Comparison of ENCODE assay signal across 20 cellular contexts in the genomic region with DNA sequence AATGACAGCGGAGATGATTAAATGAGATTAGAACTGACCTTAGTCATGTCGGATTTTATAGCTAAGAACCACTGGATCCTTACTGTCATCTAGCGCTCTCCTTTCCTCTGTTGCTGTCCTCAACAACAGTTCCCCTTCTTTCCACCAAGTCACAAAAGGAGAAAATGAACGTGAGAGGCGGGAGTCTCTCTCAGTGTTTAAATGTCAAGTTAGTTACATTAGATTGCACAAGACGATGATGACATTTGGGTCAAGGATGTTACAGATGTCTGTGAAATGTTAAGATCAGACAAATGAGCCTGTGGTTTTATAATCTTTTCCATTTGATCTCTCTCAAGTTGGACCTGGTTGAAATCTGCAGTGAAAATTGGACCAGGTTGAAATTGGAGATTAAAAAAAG. TPM values are rescaled to one million over a fixed set of nuclear protein-coding genes. Genes with fewer than 3 reads are reported as not detected.
DNase-seq lines count a peak whose midpoint lies in the region; ATAC-seq, FAIRE-seq and TF ChIP-seq lines count a peak whose summit lies in the region.
"Had no signal": no experiment of that assay in that cellular context is flagged by ENCODE, and none has a peak within 500 bp of the region (broad histone marks: within the 10 kb centered on the region; RNA-seq: fewer than 3 reads in every experiment).

No MANE protein-coding gene starts in this region.

- POLR2A ChIA-PET in K562 (lab: Yijun Ruan, JAX), result interaction anchor here (0.7 kb wide), 1 partner anchor 62 kb away, joined by 3 read pairs; no protein-coding TSS in a partner anchor

- no peak overlapping the region for H3K4me3 Mint-ChIP-seq in activated CD4-positive, alpha-beta T cell treated with anti-CD3 and anti-CD28 coated beads, Interleukin-2, amount 10 ng/mL, durations not matched to agents 24 days and 14 days
- H3K4me3 Mint-ChIP-seq in stimulated activated effector memory CD8-positive, alpha-beta T cell treated with anti-CD3 and anti-CD28 coated beads, Interleukin-12 subunit alpha, Interleukin-12 subunit beta, amount 100 ng/mL, for 72 hours, result no peak overlapping the region
- H3K4me3 Mint-ChIP-seq: WTC11 had no signal

- ATAC-seq in K562 (no peak; the same call in 2 of the 3 replicates), HG03342 (IDR thresholded peaks at IDR 0.05; ENCODE audit: unreplicated experiment) (no peak)
- ATAC-seq in stimulated activated effector memory CD8-positive, alpha-beta T cell treated with anti-CD3 and anti-CD28 coated beads, Interleukin-12 subunit alpha, Interleukin-12 subunit beta, amount 100 ng/mL, for 72 hours, result no peak
- ATAC-seq: GM12878, PC-3, WTC11 had no signal

- H3K27me3 ChIP-seq in K562 (ENCODE audit: control insufficient read depth in 2 of 2, insufficient read depth in 2 of 2, low read length in 2 of 2) (no peaks in the 10 kb centered on the region), WERI-Rb-1 (ENCODE audit: insufficient read depth, low read depth, severe bottlenecking) (no peaks in the 10 kb centered on the region)
- H3K27me3 ChIP-seq: breast epithelium, SJSA1 had no signal

- H3K4me1 ChIP-seq in K562 (replicated peaks in 1 of 2; ENCODE audit: control insufficient read depth in 2 of 2, insufficient read depth in 2 of 2, low read length in 2 of 2), result no peaks in the 10 kb centered on the region
- H3K4me1 ChIP-seq: breast epithelium, SJSA1 had no signal

- CTCF ChIA-PET in K562 (lab: Yijun Ruan, JAX; ENCODE audit: low intra/inter-chr PET ratio), result no interaction called here

- H3K36me3 ChIP-seq in K562 (ENCODE audit: control insufficient read depth, insufficient read depth, low read length), result peaks cover 50% of the 10 kb centered on the region; the same call in 2 of the 3 replicates
- peaks cover 23% of the 10 kb centered on the region for H3K36me3 ChIP-seq in WERI-Rb-1

- H3K9me3 ChIP-seq in K562 (replicated peaks; ENCODE audit: control insufficient read depth, insufficient read depth, low read depth, low read length) (no peaks in the 10 kb centered on the region), WERI-Rb-1 (ENCODE audit: severe bottlenecking) (no peaks in the 10 kb centered on the region)
- H3K9me3 ChIP-seq: breast epithelium, SJSA1 had no signal

- H4K20me1 ChIP-seq in K562 (replicated peaks; ENCODE audit: control insufficient read depth, insufficient read depth, low read length), result no peaks in the 10 kb centered on the region

- no peak for DNase-seq in activated CD4-positive, alpha-beta T cell treated with anti-CD3 and anti-CD28 coated beads, Interleukin-2, amount 10 ng/mL, durations not matched to agents 24 days and 14 days
- no peak for DNase-seq in activated CD4-positive, alpha-beta T cell treated with anti-CD3 and anti-CD28 coated beads for 48 hours
- DNase-seq in NCI-H460 (ENCODE audit: extremely low read depth, low read depth) (peak; percentile 93), K562 (ENCODE audit: extremely low read depth in 1 of 4, low spot score in 3 of 4) (no peak), WERI-Rb-1 (no peak), GDM1 (lab: John Stamatoyannopoulos, UW) (no peak)
- DNase-seq in stimulated activated effector memory CD8-positive, alpha-beta T cell treated with anti-CD3 and anti-CD28 coated beads, Interleukin-12 subunit alpha, Interleukin-12 subunit beta, amount 100 ng/mL, for 72 hours (ENCODE audit: low spot score in 2 of 2), result no peak
- DNase-seq: C1 segment of cervical spinal cord, Kasumi-1, NCI-H1436, NCI-H526, PC-3, T-helper 2 cell had no signal

- H3K4me3 ChIP-seq in K562, result no peak overlapping the region
- H3K4me3 ChIP-seq in WERI-Rb-1 (ENCODE audit: low read depth, low read length), result no peak overlapping the region
- H3K4me3 ChIP-seq: breast epithelium, coronary artery, GM12878, SJSA1 had no signal

- no peak for FAIRE-seq in K562 (lab: Jason Lieb, UNC)
- FAIRE-seq: frontal cortex, GM12878 had no signal

- no peaks in the 10 kb centered on the region for H3K9me1 ChIP-seq in K562 (ENCODE audit: control insufficient read depth, insufficient read depth, low read length)

- H3K27ac ChIP-seq in K562 (ENCODE audit: extremely low read depth, low read depth, low read length) (no peak overlapping the region; the same call in 2 of the 3 replicates), WERI-Rb-1 (no peak overlapping the region)
- H3K27ac ChIP-seq: breast epithelium, coronary artery, SJSA1 had no signal

- peaks cover 51% of the 10 kb centered on the region for H3K36me3 Mint-ChIP-seq in activated CD4-positive, alpha-beta T cell treated with anti-CD3 and anti-CD28 coated beads, Interleukin-2, amount 10 ng/mL, durations not matched to agents 24 days and 14 days (ENCODE audit: low read depth)
- peaks cover 98% of the 10 kb centered on the region for H3K36me3 Mint-ChIP-seq in stimulated activated effector memory CD8-positive, alpha-beta T cell treated with anti-CD3 and anti-CD28 coated beads, Interleukin-12 subunit alpha, Interleukin-12 subunit beta, amount 100 ng/mL, for 72 hours

- BruUV-seq in K562 (replicated peaks; lab: Mats Ljungman, UMichigan), result no TSS peak

- H3K79me2 ChIP-seq in K562 (ENCODE audit: control insufficient read depth, insufficient read depth, low read length), result no peaks in the 10 kb centered on the region

- no peaks in the 10 kb centered on the region for H3K27me3 Mint-ChIP-seq in activated CD4-positive, alpha-beta T cell treated with anti-CD3 and anti-CD28 coated beads, Interleukin-2, amount 10 ng/mL, durations not matched to agents 24 days and 14 days

- no peak for TF ChIP-seq POLR2A in K562 (conservative IDR thresholded peaks at IDR 0.05)

- 64% methylated on average over 6 of the region's 6 CpGs for WGBS in K562 (ENCODE audit: insufficient coverage, low coverage, missing lambda C conversion rate)

- no peak overlapping the region for H2AFZ ChIP-seq in K562 (ENCODE audit: low read depth, low read length)

- TF ChIP-seq CTCF in K562 (IDR thresholded peaks at IDR 0.05 in 2 of 3, conservative IDR thresholded peaks at IDR 0.05 in 1 of 3; ENCODE audit: insufficient read depth in 2 of 3, low read depth in 1 of 3, low read length in 3 of 3), result no peak
- no peak for TF ChIP-seq CTCF in WERI-Rb-1 (IDR thresholded peaks at IDR 0.05; ENCODE audit: low read depth, low read length)

- intact Hi-C loops in activated CD4-positive, alpha-beta T cell treated with anti-CD3 and anti-CD28 coated beads, Interleukin-2, amount 10 ng/mL, durations not matched to agents 24 days and 14 days (cut with micrococcal nuclease), result no loop called here
- intact Hi-C loops in K562 (cut with micrococcal nuclease), result no loop called here

- H3K4me2 ChIP-seq in K562 (ENCODE audit: insufficient read depth, low read length), result no peak overlapping the region

- H3K4me1 Mint-ChIP-seq in activated CD4-positive, alpha-beta T cell treated with anti-CD3 and anti-CD28 coated beads, Interleukin-2, amount 10 ng/mL, durations not matched to agents 24 days and 14 days, result peaks cover 3% of the 10 kb centered on the region
- no peaks in the 10 kb centered on the region for H3K4me1 Mint-ChIP-seq in stimulated activated effector memory CD8-positive, alpha-beta T cell treated with anti-CD3 and anti-CD28 coated beads, Interleukin-12 subunit alpha, Interleukin-12 subunit beta, amount 100 ng/mL, for 72 hours
- H3K4me1 Mint-ChIP-seq: WTC11 had no signal

- no peaks in the 10 kb centered on the region for H3K9me3 Mint-ChIP-seq in activated CD4-positive, alpha-beta T cell treated with anti-CD3 and anti-CD28 coated beads, Interleukin-2, amount 10 ng/mL, durations not matched to agents 24 days and 14 days
- H3K9me3 Mint-ChIP-seq in stimulated activated effector memory CD8-positive, alpha-beta T cell treated with anti-CD3 and anti-CD28 coated beads, Interleukin-12 subunit alpha, Interleukin-12 subunit beta, amount 100 ng/mL, for 72 hours, result no peaks in the 10 kb centered on the region
- H3K9me3 Mint-ChIP-seq: WTC11 had no signal

- H3K9ac ChIP-seq in K562 (ENCODE audit: insufficient read depth in 1 of 2, low read depth in 2 of 2, low read length in 2 of 2), result no peak overlapping the region

- TF ChIP-seq EP300 in K562 (IDR thresholded peaks at IDR 0.05; ENCODE audit: low read length), result peak; percentile 40; the same call in 1 of the 2 replicates

- in situ Hi-C loops in K562 (cut with MboI), result loop anchor here (5.0 to 25.0 kb wide), 3 partner anchors 35 to 825 kb away; a partner anchor contains a TSS

- no peak for TF ChIP-seq RAD21 in K562 (CRISPR knock-in tag; conservative IDR thresholded peaks at IDR 0.05 in 1 of 2, IDR thresholded peaks at IDR 0.05 in 1 of 2)

- H3K27ac Mint-ChIP-seq in activated CD4-positive, alpha-beta T cell treated with anti-CD3 and anti-CD28 coated beads, Interleukin-2, amount 10 ng/mL, durations not matched to agents 24 days and 14 days, result peak overlapping the region; percentile 56
- peak overlapping the region; percentile 6 for H3K27ac Mint-ChIP-seq in stimulated activated effector memory CD8-positive, alpha-beta T cell treated with anti-CD3 and anti-CD28 coated beads, Interleukin-12 subunit alpha, Interleukin-12 subunit beta, amount 100 ng/mL, for 72 hours
- H3K27ac Mint-ChIP-seq: WTC11 had no signal

TF ChIP-seq in K562, 482 proteins besides CTCF, POLR2A, EP300 and RAD21 (continues in another document):
- 0 out of 2 replicates have a peak, but pooled peaks have one; percentile 29 for TF ChIP-seq CXXC5 (CRISPR knock-in tag; IDR thresholded peaks at IDR 0.05)

RNA-seq across cellular contexts. Expression of a gene that starts 53.5 kb away (rescaled TPM):
- total RNA-seq in activated CD4-positive, alpha-beta T cell treated with anti-CD3 and anti-CD28 coated beads, Interleukin-2, amount 10 ng/mL, durations not matched to agents 24 days and 14 days, result 57.3 and 62.9 TPM in 2 replicates
- total RNA-seq in NCI-H460 (2014; rRNA removed; shearing (Covaris generic)), result 30.5 and 49.0 TPM in 2 replicates
- 30.1 and 37.0 TPM in 2 replicates for polyA plus RNA-seq in NCI-H460 (2014; cell fraction: nucleus; rRNA removed)
- 93.0 and 228 TPM in 2 replicates for total RNA-seq in K562 (2011; cell fraction: chromatin; rRNA removed; ENCODE audit: low replicate concordance)
- total RNA-seq in K562 (2011; cell fraction: nucleolus; rRNA removed), result 27.8 and 36.8 TPM in 2 replicates
- total RNA-seq in K562 (2011; cell fraction: nucleoplasm; rRNA removed), result 72.7 and 134 TPM in 2 replicates
- 23.6 and 24.2 TPM in 2 replicates for total RNA-seq in K562 (2014; rRNA removed)
- 36.0 and 42.6 TPM in 2 replicates for total RNA-seq in K562 (2014; rRNA removed; fragmentation: Illumina TruSeq; extraction: Trizol)
- 35.1 and 39.4 TPM in 2 replicates for total RNA-seq in K562 (2015; rRNA removed; fragmentation: Illumina TruSeq; extraction: Trizol)
- total RNA-seq in K562 (2021), result 26.5 and 31.3 TPM in 2 replicates
- polyA plus RNA-seq in K562 (2011; rRNA removed), result 25.2 and 37.2 TPM in 2 replicates
- polyA plus RNA-seq in K562 (2011; cell fraction: cytosol; rRNA removed), result 9.8 and 11.9 TPM in 2 replicates
- polyA plus RNA-seq in K562 (2011; cell fraction: nucleus; rRNA removed), result 46.6 and 50.6 TPM in 2 replicates
- polyA plus RNA-seq in K562 (2012), result 13.6 and 17.9 TPM in 2 replicates
- 28.3 and 32.4 TPM in 2 replicates for polyA plus RNA-seq in K562 (2014; fragmentation: Illumina TruSeq; extraction: Trizol)
- polyA plus RNA-seq in K562 (2014; fragmentation: Nextera tagmentation; extraction: Ambion mirVana), result 10 to 100 TPM in 1 of 2 experiments, 1 to 10 TPM in 1; 7.4 to 21.6 TPM
- 19.0 and 29.3 TPM in 2 replicates for polyA plus RNA-seq in K562 (2014; rRNA removed)
- polyA minus RNA-seq in K562 (2011; rRNA and poly(A)+ RNA removed), result 84.8 and 116 TPM in 2 replicates
- 24.6 and 31.4 TPM in 2 replicates for polyA minus RNA-seq in K562 (2011; cell fraction: cytosol; rRNA and poly(A)+ RNA removed)
- 88.1 and 152 TPM in 2 replicates for polyA minus RNA-seq in K562 (2011; cell fraction: nucleus; rRNA and poly(A)+ RNA removed)
